Comparison of ENCODE assay signal across 12 cellular contexts in the genomic region with DNA sequence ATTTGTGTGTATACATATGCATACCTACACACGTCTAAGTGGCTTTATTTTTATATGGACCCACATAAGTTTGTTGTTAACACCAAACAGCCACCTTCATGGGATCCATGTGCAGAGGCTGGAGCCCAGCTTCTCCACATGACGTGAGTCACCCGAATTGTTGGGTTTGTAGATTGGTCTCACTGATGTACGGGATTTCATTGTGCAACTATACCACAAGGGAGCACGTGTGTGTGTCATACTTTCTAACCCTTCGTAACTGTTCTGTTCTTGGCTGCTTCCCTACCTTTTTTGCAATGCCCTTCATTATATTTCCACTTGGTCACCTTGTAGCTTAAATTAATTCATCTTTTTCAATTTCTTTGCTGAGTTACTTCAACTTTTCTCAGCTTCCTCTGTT. TPM values are rescaled to one million over a fixed set of nuclear protein-coding genes. Genes with fewer than 3 reads are reported as not detected.
A peak's percentile ranks its signal among the peaks of the same experiment; 100 is the strongest.
DNase-seq lines count a peak whose midpoint lies in the region; ATAC-seq and TF ChIP-seq lines count a peak whose summit lies in the region.
"Had no signal": no experiment of that assay in that cellular context is flagged by ENCODE, and none has a peak within 500 bp of the region (broad histone marks: within the 10 kb centered on the region; RNA-seq: fewer than 3 reads in every experiment).

No MANE protein-coding gene starts in this region.

- H4K91ac ChIP-seq in trophoblast cell (ENCODE audit: low read depth, low read length), result no peak overlapping the region

- H3K36me3 ChIP-seq in trophoblast cell (ENCODE audit: control insufficient read depth in 1 of 2, insufficient read depth in 2 of 2, low read length in 2 of 2), result peaks cover 2 to 5% of the 10 kb centered on the region in 2 experiments
- H3K36me3 ChIP-seq: pancreas had no signal

- H3K4me2 ChIP-seq in trophoblast cell (ENCODE audit: low read length), result no peak overlapping the region

- no peaks in the 10 kb centered on the region for H3K4me1 ChIP-seq in trophoblast cell (ENCODE audit: control insufficient read depth in 1 of 2, insufficient read depth in 2 of 2, low read length in 2 of 2)
- H3K4me1 ChIP-seq: pancreas had no signal

- no peak for ATAC-seq in GM18909 (IDR thresholded peaks at IDR 0.05; ENCODE audit: poor library complexity, unreplicated experiment)

- no peak overlapping the region for H2BK12ac ChIP-seq in trophoblast cell (ENCODE audit: low read length)

- H2AFZ ChIP-seq in trophoblast cell (ENCODE audit: insufficient read depth, low read length, poor library complexity), result no peak overlapping the region

- no peak for TF ChIP-seq CTCF in cardiac fibroblast (IDR thresholded peaks at IDR 0.05; ENCODE audit: low read depth, low read length)

- H4K8ac ChIP-seq in trophoblast cell (ENCODE audit: low read depth, low read length), result no peak overlapping the region

- H3K9ac ChIP-seq in trophoblast cell (ENCODE audit: low read length), result no peak overlapping the region

- no peak overlapping the region for H3K27ac ChIP-seq in trophoblast cell (ENCODE audit: low read depth, low read length)
- H3K27ac ChIP-seq: pancreas had no signal

- H3K4ac ChIP-seq in trophoblast cell (ENCODE audit: low read depth, low read length), result no peak overlapping the region

- no peak overlapping the region for H2BK5ac ChIP-seq in trophoblast cell (ENCODE audit: low read depth, low read length, poor library complexity)

- H3K14ac ChIP-seq in trophoblast cell (ENCODE audit: low read length), result no peak overlapping the region

- H3K9me3 ChIP-seq in trophoblast cell (ENCODE audit: insufficient read depth, low read depth, low read length), result no peaks in the 10 kb centered on the region
- H3K9me3 ChIP-seq: pancreas had no signal

- H3K18ac ChIP-seq in trophoblast cell (ENCODE audit: low read length), result no peak overlapping the region

- DNase-seq in ELR (ENCODE audit: low read depth), result peak; percentile 96
- DNase-seq in NCI-H226, result peak; percentile 38
- DNase-seq in cardiac fibroblast (ENCODE audit: low read depth in 2 of 2), result peak; percentile 93 to 98
- DNase-seq in trophoblast cell, result peak; percentile 44 to 66
- DNase-seq in amygdala (lab: John Stamatoyannopoulos, UW), result no peak
- DNase-seq in stimulated activated CD4-positive, alpha-beta T cell treated with anti-CD3 and anti-CD28 coated beads, Interleukin-1b, Interleukin-23, amount 100 ng/mL, for 48 hours, result no peak
- DNase-seq: activated T-cell treated with anti-CD3 and anti-CD28 coated beads, Interleukin-2, amount 50 U/mL, for 48 hours; effector memory CD4-positive, alpha-beta T cell; NCI-H510A; pancreas; T1000 had no signal

- H3K79me1 ChIP-seq in trophoblast cell (ENCODE audit: low read length), result no peaks in the 10 kb centered on the region

- no peak overlapping the region for H2BK120ac ChIP-seq in trophoblast cell (ENCODE audit: insufficient read depth, low read length, poor library complexity)

- no peak overlapping the region for H4K12ac ChIP-seq in trophoblast cell (ENCODE audit: low read depth, low read length)

- no CpG with 5 or more reads among the region's 6 CpGs for WGBS in trophoblast cell (ENCODE audit: extremely low coverage, insufficient coverage, insufficient read length)

- no peaks in the 10 kb centered on the region for H3K27me3 ChIP-seq in trophoblast cell (ENCODE audit: insufficient read depth, low read length)
- H3K27me3 ChIP-seq: pancreas had no signal

- H3K79me2 ChIP-seq in trophoblast cell (ENCODE audit: control insufficient read depth, insufficient read depth, low read length, poor library complexity), result no peaks in the 10 kb centered on the region

- H2AK5ac ChIP-seq in trophoblast cell (ENCODE audit: low read length), result no peak overlapping the region

- no peak overlapping the region for H3K23ac ChIP-seq in trophoblast cell (ENCODE audit: low read length)

- H3K4me3 ChIP-seq in cardiac fibroblast (replicated peaks in 1 of 2; ENCODE audit: low read depth in 2 of 2, low read length in 2 of 2) (no peak overlapping the region), trophoblast cell (ENCODE audit: low read depth, low read length) (no peak overlapping the region)
- H3K4me3 ChIP-seq: pancreas had no signal

RNA-seq across cellular contexts. Expression of a gene that starts 21.0 kb away (rescaled TPM):
- 17.4 and 18.7 TPM in 2 replicates for polyA plus RNA-seq in trophoblast cell (2013)

RNA-seq across cellular contexts. Expression of a gene that starts 21.5 kb away (rescaled TPM):
- polyA plus RNA-seq in trophoblast cell (2013), result 6.8 and 7.5 TPM in 2 replicates

Comparison
In these comparisons a context has a peak if more than half of its experiments do, and no peak if none do; other contexts are left out.
1. DNase-seq: peak in ELR (single experiment), NCI-H226 (single experiment), cardiac fibroblast (2 of 2) and trophoblast cell (2 of 2); none in amygdala (0 of 56) and stimulated activated CD4-positive, alpha-beta T cell treated with anti-CD3 and anti-CD28 coated beads, Interleukin-1b, Interleukin-23, amount 100 ng/mL, for 48 hours (single experiment).